ENCODE assay signal across 11 cellular contexts in the genomic region with DNA sequence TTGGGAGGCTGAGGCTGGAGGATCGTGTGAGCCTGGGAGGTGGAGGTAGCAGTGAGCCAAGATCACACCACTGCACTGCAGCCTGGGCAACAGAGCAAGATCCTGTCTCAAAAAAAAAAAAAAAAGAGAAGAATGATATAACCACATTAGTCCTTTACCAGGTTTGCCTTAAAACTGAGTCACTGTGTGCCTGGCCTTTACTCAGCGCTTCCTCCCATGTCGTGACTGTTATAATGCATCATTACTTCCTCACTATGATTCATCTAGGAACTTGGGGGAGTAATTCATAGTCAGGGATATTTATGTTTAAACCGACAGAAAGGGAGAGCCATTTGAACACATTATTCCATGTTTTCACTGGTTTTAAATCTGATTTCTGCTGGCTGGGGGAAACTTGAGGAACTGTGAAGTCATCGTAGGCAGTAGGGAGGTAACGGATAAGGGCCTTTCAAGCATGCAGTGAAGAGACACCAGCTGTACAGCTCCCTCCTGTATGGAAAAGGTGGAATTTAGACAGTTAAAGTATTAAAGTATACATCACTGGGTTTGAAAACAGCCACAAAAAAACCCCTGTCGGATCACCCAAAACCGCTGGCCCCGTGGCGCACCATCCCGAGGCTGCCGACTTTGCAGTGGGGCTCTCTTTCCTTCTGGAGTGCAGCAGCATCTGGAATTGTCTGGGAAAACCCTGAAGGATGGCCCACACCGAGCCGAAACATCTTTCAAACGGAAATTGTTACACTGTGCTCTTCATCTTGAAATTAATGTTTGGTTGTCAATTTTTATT.
A peak's percentile ranks its signal among the peaks of the same experiment; 100 is the strongest.
DNase-seq lines count a peak whose midpoint lies in the region; ATAC-seq and TF ChIP-seq lines count a peak whose summit lies in the region.
"Had no signal": no experiment of that assay in that cellular context is flagged by ENCODE, and none has a peak within 500 bp of the region (broad histone marks: within the 10 kb centered on the region; RNA-seq: fewer than 3 reads in every experiment).

No MANE protein-coding gene starts in this region.

- no peak overlapping the region for H4K8ac ChIP-seq in neuronal stem cell (ENCODE audit: low read depth, low read length)

- H3K18ac ChIP-seq in neuronal stem cell (ENCODE audit: low read length), result no peak overlapping the region

- H3K27ac ChIP-seq in A673 (ENCODE audit: low read depth, low read length, poor library complexity, severe bottlenecking), result no peak overlapping the region
- H3K27ac ChIP-seq in neuronal stem cell (replicated peaks; ENCODE audit: low read length), result no peak overlapping the region
- H3K27ac ChIP-seq: esophagus squamous epithelium had no signal

- peaks cover 2% of the 10 kb centered on the region for H3K79me1 ChIP-seq in neuronal stem cell (ENCODE audit: low read depth, low read length)

- H3K9me3 ChIP-seq in A673 (ENCODE audit: low read depth, low read length, poor library complexity, severe bottlenecking), result no peaks in the 10 kb centered on the region
- peaks cover 0 to 2% of the 10 kb centered on the region in 2 donors for H3K9me3 ChIP-seq in neuronal stem cell (replicated peaks in 1 of 2; ENCODE audit: control insufficient read depth in 2 of 2, insufficient read depth in 1 of 2, low read depth in 1 of 2, low read length in 2 of 2)
- H3K9me3 ChIP-seq: esophagus squamous epithelium had no signal

- H3K14ac ChIP-seq in neuronal stem cell (ENCODE audit: low read length), result no peak overlapping the region

- H2BK15ac ChIP-seq in neuronal stem cell (ENCODE audit: low read length), result no peak overlapping the region

- no peak overlapping the region for H3K4me3 ChIP-seq in A673 (ENCODE audit: low read depth, low read length, poor library complexity, severe bottlenecking)
- H3K4me3 ChIP-seq in fibroblast of villous mesenchyme (ENCODE audit: low read depth, low read length), result no peak overlapping the region
- no peak overlapping the region for H3K4me3 ChIP-seq in neuronal stem cell (ENCODE audit: low read length in 2 of 2)
- H3K4me3 ChIP-seq: esophagus squamous epithelium had no signal

- POLR2A ChIA-PET in A673 (lab: Charles Lee; ENCODE audit: low non-redundant PET), result no interaction called here

- H2BK5ac ChIP-seq in neuronal stem cell (ENCODE audit: low read length), result no peak overlapping the region

- peaks cover 5% of the 10 kb centered on the region for H3K27me3 ChIP-seq in A673 (replicated peaks; ENCODE audit: insufficient read depth, low read depth, low read length, poor library complexity)
- H3K27me3 ChIP-seq in neuronal stem cell (ENCODE audit: control insufficient read depth in 3 of 3, insufficient read depth in 3 of 3, low read depth in 1 of 3, low read length in 3 of 3), result no peaks in the 10 kb centered on the region
- H3K27me3 ChIP-seq: esophagus squamous epithelium had no signal

- CTCF ChIA-PET in A673 (lab: Charles Lee), result no interaction called here

- no peak overlapping the region for H3K4ac ChIP-seq in neuronal stem cell (ENCODE audit: low read length)

- no peak overlapping the region for H2BK12ac ChIP-seq in neuronal stem cell (ENCODE audit: low read length)

- H2BK120ac ChIP-seq in neuronal stem cell (ENCODE audit: low read depth, low read length), result no peak overlapping the region

- ATAC-seq in GM18870 (IDR thresholded peaks at IDR 0.05; ENCODE audit: unreplicated experiment) (no peak), GM19328 (IDR thresholded peaks at IDR 0.05; ENCODE audit: unreplicated experiment) (no peak), HG02970 (IDR thresholded peaks at IDR 0.05; ENCODE audit: low FRiP score, unreplicated experiment) (no peak)

- no CpG with 5 or more reads among the region's 15 CpGs for WGBS in neuronal stem cell (ENCODE audit: extremely low coverage in 2 of 2, insufficient read length in 2 of 2, insufficient replicate concordance in 1 of 2), 2 donors

- no peak overlapping the region for H2AK5ac ChIP-seq in neuronal stem cell (ENCODE audit: low read depth, low read length)

- BruUV-seq in A673 (replicated peaks; lab: Mats Ljungman, UMichigan), result no TSS peak

- peaks cover 25% of the 10 kb centered on the region for H3K4me1 ChIP-seq in A673 (ENCODE audit: insufficient read depth, low read length, poor library complexity, severe bottlenecking)
- peaks cover 5 to 8% of the 10 kb centered on the region in 2 donors for H3K4me1 ChIP-seq in neuronal stem cell (ENCODE audit: control insufficient read depth in 2 of 2, insufficient read depth in 1 of 2, low read depth in 1 of 2, low read length in 2 of 2)

- H3K9ac ChIP-seq in neuronal stem cell (ENCODE audit: low read depth, low read length, poor library complexity), result no peak overlapping the region

- intact Hi-C loops in A673 (cut with micrococcal nuclease; ENCODE audit: unreplicated experiment), result loop anchor here (10.0 kb wide), 1 partner anchor 129 kb away; no protein-coding TSS in a partner anchor

- no peak overlapping the region for H4K91ac ChIP-seq in neuronal stem cell (ENCODE audit: low read depth, low read length, poor library complexity)

- H3K36me3 ChIP-seq in A673 (ENCODE audit: insufficient read depth, low read length, poor library complexity, severe bottlenecking) (no peaks in the 10 kb centered on the region), neuronal stem cell (replicated peaks in 1 of 2; ENCODE audit: control insufficient read depth in 2 of 2, insufficient read depth in 2 of 2, low read length in 2 of 2) (peaks cover 0 to 2% of the 10 kb centered on the region in 2 donors)

- H3K23ac ChIP-seq in neuronal stem cell (ENCODE audit: low read depth, low read length, poor library complexity), result no peak overlapping the region

- DNase-seq in A673 (ENCODE audit: low spot score) (peak; percentile 26), GM04504 (ENCODE audit: low read depth) (peak; percentile 82), SW 1271 (lab: John Stamatoyannopoulos, UW) (peak; percentile 41 to 66), fibroblast of villous mesenchyme (ENCODE audit: low read depth) (peak; percentile 79), neuronal stem cell (ENCODE audit: low spot score) (no peak)
- DNase-seq: activated CD8-positive, alpha-beta memory T cell treated with anti-CD3 and anti-CD28 coated beads for 24 hours; esophagus squamous epithelium; NCI-H1694 treated with DMSO at 0.1 percent for 48 hours had no signal

- H2AFZ ChIP-seq in neuronal stem cell (ENCODE audit: low read length), result no peak overlapping the region

- no peak overlapping the region for H3K4me2 ChIP-seq in neuronal stem cell (ENCODE audit: insufficient read depth, low read length, poor library complexity, severe bottlenecking)

- no peak for TF ChIP-seq CTCF in A673 (conservative IDR thresholded peaks at IDR 0.05; ENCODE audit: low read depth, low read length)
- no peak for TF ChIP-seq CTCF in fibroblast of villous mesenchyme (IDR thresholded peaks at IDR 0.05; ENCODE audit: insufficient read depth, low read depth, low read length)
